8 cellular contexts compared by ENCODE assay signal in the genomic region with DNA sequence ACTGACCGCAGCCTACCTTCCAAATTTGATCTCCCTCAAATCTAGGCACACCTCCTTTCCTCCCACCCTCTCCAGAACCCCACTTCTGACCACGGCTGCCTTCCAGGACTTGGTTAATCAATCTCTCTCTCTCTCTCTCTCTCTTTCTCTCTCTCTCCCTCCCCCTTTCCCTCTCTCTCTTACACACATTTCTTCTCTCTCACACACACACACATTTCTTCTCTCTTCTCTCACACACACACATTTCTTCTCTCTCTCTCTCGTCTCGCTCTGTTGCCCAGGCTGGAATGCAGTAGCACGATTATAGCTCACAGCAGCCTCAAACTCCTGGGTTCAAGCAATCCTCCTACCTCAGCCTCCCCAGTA. TPM values are rescaled to one million over a fixed set of nuclear protein-coding genes. Genes with fewer than 3 reads are reported as not detected.
DNase-seq lines count a peak whose midpoint lies in the region; ATAC-seq and TF ChIP-seq lines count a peak whose summit lies in the region.

No MANE protein-coding gene starts in this region.

- peak overlapping the region; percentile 94 for H3K27ac Mint-ChIP-seq in mesothelial cell of epicardium

- H3K27ac ChIP-seq in C4-2B: peak overlapping the region; percentile 97
- peak overlapping the region; percentile 65 to 95 (median 94) for H3K27ac ChIP-seq in body of pancreas

- WGBS in body of pancreas, 2 donors: 9 to 12% methylated on average over 5 of the region's 5 CpGs

- no peak overlapping the region for H3K4me3 ChIP-seq in body of pancreas

- H3K36me3 ChIP-seq in body of pancreas (replicated peaks in 1 of 2; ENCODE audit: insufficient read depth in 1 of 2, low read depth in 2 of 2): no peaks in the 10 kb centered on the region

- H3K27me3 ChIP-seq in body of pancreas: no peaks in the 10 kb centered on the region

- H3K36me3 Mint-ChIP-seq in mesothelial cell of epicardium: peaks cover 13% of the 10 kb centered on the region

- intact Hi-C loops in body of pancreas (cut with DNase I): no loop called here

- peak; percentile 19 for ATAC-seq in HG02938 (IDR thresholded peaks at IDR 0.05; ENCODE audit: unreplicated experiment)
- ATAC-seq in body of pancreas: no peak
- no peak for ATAC-seq in HG03196 (IDR thresholded peaks at IDR 0.05; ENCODE audit: unreplicated experiment)

- DNase-seq in body of pancreas (no peak), mesothelial cell of epicardium (ENCODE audit: low spot score in 2 of 2, unreplicated experiment in 2 of 2) (no peak), NAMALWA (ENCODE audit: low spot score) (no peak), foreskin melanocyte (no peak), UCSD-AML1 (lab: John Stamatoyannopoulos, UW; ENCODE audit: unreplicated experiment) (no peak)

- no peaks in the 10 kb centered on the region for H3K27me3 Mint-ChIP-seq in mesothelial cell of epicardium (ENCODE audit: low read depth)

- H3K4me1 Mint-ChIP-seq in mesothelial cell of epicardium: peaks cover 48% of the 10 kb centered on the region

- H3K4me1 ChIP-seq in body of pancreas: peaks cover 26% of the 10 kb centered on the region

- H3K9me3 Mint-ChIP-seq in mesothelial cell of epicardium: peaks cover 4% of the 10 kb centered on the region

- no peak for TF ChIP-seq POLR2A in body of pancreas (IDR thresholded peaks at IDR 0.05)

- TF ChIP-seq CTCF in C4-2B (conservative IDR thresholded peaks at IDR 0.05): peak; percentile 31
- TF ChIP-seq CTCF in body of pancreas (IDR thresholded peaks at IDR 0.05): peak in 4 of 7 experiments; percentile 2 to 34 (median 15)
- no peak for TF ChIP-seq CTCF in mesothelial cell of epicardium (IDR thresholded peaks at IDR 0.05; ENCODE audit: unreplicated experiment)

- H3K9me3 ChIP-seq in body of pancreas: no peaks in the 10 kb centered on the region

- peak overlapping the region; percentile 79 for H3K4me3 Mint-ChIP-seq in mesothelial cell of epicardium

RNA-seq across cellular contexts. Expression of a gene that starts 0.5 kb away (rescaled TPM):
- total RNA-seq in body of pancreas: 10 to 100 TPM; 24.7 to 26.5 TPM
- 56.1 to 56.5 TPM (median 56.1 TPM) in 3 replicates for total RNA-seq in mesothelial cell of epicardium

RNA-seq across cellular contexts. Expression of a gene that starts 20.4 kb away (rescaled TPM):
- total RNA-seq in body of pancreas (10 to 100 TPM in 1 of 2 donors, 1 to 10 TPM in 1; 6.3 to 11.4 TPM), mesothelial cell of epicardium (15.4 to 17.1 TPM (median 16.8 TPM) in 3 replicates)

RNA-seq across cellular contexts. Expression of a gene that starts 48.1 kb away (rescaled TPM):
- total RNA-seq in body of pancreas (10 to 100 TPM; 15.2 to 18.2 TPM), mesothelial cell of epicardium (95.8 to 101 TPM (median 97.6 TPM) in 3 replicates)
